19 cellular contexts compared by ENCODE assay signal in genomic region chr11:69110451-69110850, GRCh38. TPM values are rescaled to one million over a fixed set of nuclear protein-coding genes. Genes with fewer than 3 reads are reported as not detected.
DNase-seq lines count a peak whose midpoint lies in the region; ATAC-seq, FAIRE-seq and TF ChIP-seq lines count a peak whose summit lies in the region.
"Had no signal": no experiment of that assay in that cellular context is flagged by ENCODE, and none has a peak within 500 bp of the region (broad histone marks: within the 10 kb centered on the region; RNA-seq: fewer than 3 reads in every experiment).

No MANE protein-coding gene starts in this region.

- peaks cover 5% of the 10 kb centered on the region for H3K4me1 Mint-ChIP-seq in endothelial cell (ENCODE audit: unreplicated experiment)
- H3K4me1 Mint-ChIP-seq: GM23338 had no signal

- TF ChIP-seq CTCF in HEK293 (tag by site-specific recombination; IDR thresholded peaks at IDR 0.05): no peak
- no peak for TF ChIP-seq CTCF in GM12878 (IDR thresholded peaks at IDR 0.05 in 2 of 3, conservative IDR thresholded peaks at IDR 0.05 in 1 of 3; ENCODE audit: control insufficient read depth in 2 of 3, extremely low read depth in 1 of 3, insufficient read depth in 1 of 3, low read depth in 3 of 3, low read length in 3 of 3)
- TF ChIP-seq CTCF in endothelial cell (IDR thresholded peaks at IDR 0.05; ENCODE audit: unreplicated experiment): no peak
- TF ChIP-seq CTCF in pancreas (IDR thresholded peaks at IDR 0.05): no peak

- peak overlapping the region; percentile 1 for H3K4me3 Mint-ChIP-seq in endothelial cell (ENCODE audit: unreplicated experiment)
- H3K4me3 Mint-ChIP-seq: CD4-positive, alpha-beta T cell; GM23338 had no signal

- ATAC-seq in GM12878 (no peak), pancreas (no peak), GM19455 (IDR thresholded peaks at IDR 0.05; ENCODE audit: unreplicated experiment) (no peak)
- ATAC-seq: GM23338, HCT116, HepG2 had no signal

- no peak for TF ChIP-seq POLR2A in GM12878 (IDR thresholded peaks at IDR 0.05; ENCODE audit: low read depth, low read length)

- H3K79me2 ChIP-seq in GM12878 (ENCODE audit: control insufficient read depth, insufficient read depth, low read length): no peaks in the 10 kb centered on the region

- H3K9me3 ChIP-seq in HEK293 (ENCODE audit: control insufficient read depth, insufficient read depth, low read depth, low read length): no peaks in the 10 kb centered on the region
- no peaks in the 10 kb centered on the region; the same call in 1 of the 3 replicates for H3K9me3 ChIP-seq in GM12878 (replicated peaks; ENCODE audit: control insufficient read depth, insufficient read depth, low read length)
- H3K9me3 ChIP-seq in pancreas: no peaks in the 10 kb centered on the region

- TF ChIP-seq RAD21 in GM12878 (IDR thresholded peaks at IDR 0.05; ENCODE audit: insufficient read depth, low read depth, low read length): no peak

- H3K27me3 ChIP-seq in GM12878 (replicated peaks in 1 of 2; ENCODE audit: control insufficient read depth in 2 of 2, insufficient read depth in 2 of 2, low read length in 1 of 2) (no peaks in the 10 kb centered on the region; a peak in 1 of 4 replicates), pancreas (no peaks in the 10 kb centered on the region)

- SMC1A ChIA-PET in GM12878 (lab: Charles Lee; ENCODE audit: uncharacterized antibody, unreplicated experiment): no interaction called here

- H3K36me3 ChIP-seq in HEK293 (ENCODE audit: control insufficient read depth in 2 of 2, insufficient read depth in 1 of 2, low read length in 2 of 2): no peaks in the 10 kb centered on the region
- no peaks in the 10 kb centered on the region for H3K36me3 ChIP-seq in GM12878 (ENCODE audit: control insufficient read depth in 2 of 2, insufficient read depth in 2 of 2, low read length in 1 of 2)
- H3K36me3 ChIP-seq in pancreas: no peaks in the 10 kb centered on the region

- DNase-seq in GM12878 (ENCODE audit: low read depth, low spot score) (no peak), endothelial cell (ENCODE audit: low spot score) (no peak), pancreas (no peak), COLO829 (ENCODE audit: low spot score) (no peak)
- DNase-seq: ACHN; CD4-positive, alpha-beta T cell; DMS153; DMS79; GDM1 had no signal

- RAD21 ChIA-PET in GM12878 (lab: Charles Lee; ENCODE audit: unreplicated experiment): no interaction called here

- no peak overlapping the region for H3K4me2 ChIP-seq in GM12878 (ENCODE audit: control insufficient read depth, insufficient read depth)
- H3K4me2 ChIP-seq: GM23338, KMS-11 had no signal

- no peak overlapping the region for H2AFZ ChIP-seq in GM12878 (ENCODE audit: control insufficient read depth, low read depth, low read length)
- H2AFZ ChIP-seq: GM23338 had no signal

- CTCF ChIA-PET in HEK293 (lab: Yijun Ruan, JAX) (interaction anchor here (1.1 kb wide), 1 partner anchor 20 kb away, joined by 3 read pairs; no protein-coding TSS in a partner anchor), GM12878 (lab: Yijun Ruan, JAX) (interaction anchor here (1.4 kb wide), 1 partner anchor 560 kb away, joined by 6 read pairs; no protein-coding TSS in a partner anchor)

- no peaks in the 10 kb centered on the region for H3K4me1 ChIP-seq in HEK293 (ENCODE audit: control insufficient read depth, insufficient read depth, low read length)
- H3K4me1 ChIP-seq in GM12878 (ENCODE audit: control insufficient read depth, insufficient read depth, low read length): no peaks in the 10 kb centered on the region
- H3K4me1 ChIP-seq in pancreas: peaks cover 0 to 10% (median 8%) of the 10 kb centered on the region in 3 donors

- no peak for TF ChIP-seq EP300 in GM12878 (IDR thresholded peaks at IDR 0.05; ENCODE audit: borderline replicate concordance in 1 of 2, control insufficient read depth in 1 of 2, low read depth in 2 of 2, low read length in 2 of 2)

- no peak overlapping the region for H3K27ac Mint-ChIP-seq in endothelial cell (ENCODE audit: unreplicated experiment)
- H3K27ac Mint-ChIP-seq: CD4-positive, alpha-beta T cell; GM23338 had no signal

- H4K20me1 ChIP-seq in GM12878 (ENCODE audit: control insufficient read depth, insufficient read depth): no peaks in the 10 kb centered on the region

- H3K36me3 Mint-ChIP-seq in endothelial cell (ENCODE audit: low read depth, unreplicated experiment): peaks cover 9% of the 10 kb centered on the region

- BruUV-seq in GM12878 (replicated peaks; lab: Mats Ljungman, UMichigan): no TSS peak

- H3K27me3 Mint-ChIP-seq in endothelial cell (ENCODE audit: unreplicated experiment): peaks cover 11% of the 10 kb centered on the region
- H3K27me3 Mint-ChIP-seq: CD4-positive, alpha-beta T cell had no signal

- H3K9me3 Mint-ChIP-seq in endothelial cell (ENCODE audit: unreplicated experiment): no peaks in the 10 kb centered on the region
- H3K9me3 Mint-ChIP-seq: CD4-positive, alpha-beta T cell had no signal

- H3K4me3 ChIP-seq in HEK293 (ENCODE audit: low read depth, low read length) (no peak overlapping the region), GM12878 (no peak overlapping the region), pancreas (no peak overlapping the region)
- H3K4me3 ChIP-seq: GM23338 had no signal

- H3K27ac ChIP-seq in HEK293 (ENCODE audit: extremely low read depth, low read depth, low read length) (no peak overlapping the region), GM12878 (ENCODE audit: control insufficient read depth, insufficient read depth) (no peak overlapping the region), pancreas (no peak overlapping the region)
- H3K27ac ChIP-seq: C4-2B, KMS-11 had no signal

- intact Hi-C loops in GM12878 (cut with micrococcal nuclease; ENCODE audit: unreplicated experiment) (no loop called here), pancreas (cut with DNase I) (no loop called here)

- 73% methylated on average over 6 of the region's 6 CpGs for WGBS in GM12878 (ENCODE audit: insufficient coverage, insufficient replicate concordance, low lambda C conversion rate, missing lambda C conversion rate)
- WGBS in pancreas, 2 donors: 87 to 92% methylated on average over 6 of the region's 6 CpGs

- in situ Hi-C loops in GM12878 (cut with MboI): no loop called here

- no peak overlapping the region for H3K9ac ChIP-seq in GM12878 (ENCODE audit: control insufficient read depth, insufficient read depth, low read length)
- H3K9ac ChIP-seq: KMS-11 had no signal

- POLR2A ChIA-PET in HEK293 (lab: Yijun Ruan, JAX) (no interaction called here), GM12878 (lab: Charles Lee) (no interaction called here)

- FAIRE-seq in GM12878 (lab: Jason Lieb, UNC) (peak; percentile 47), pancreas (lab: Jason Lieb, UNC) (no peak)
- FAIRE-seq: A204.1, GM19239, HepG2 had no signal

TF ChIP-seq in HEK293, 187 proteins besides CTCF, POLR2A, EP300 and RAD21:
- peak; percentile 96 for TF ChIP-seq ZNF366 (tag by site-specific recombination; conservative IDR thresholded peaks at IDR 0.05)
- peak; percentile 98 for TF ChIP-seq ZBTB17 (tag by site-specific recombination; IDR thresholded peaks at IDR 0.05)
- TF ChIP-seq ZNF529 (tag by site-specific recombination; IDR thresholded peaks at IDR 0.05; ENCODE audit: insufficient replicate concordance): no peak

TF ChIP-seq in GM12878, 131 proteins besides CTCF, POLR2A, EP300 and RAD21:
- no peak for TF ChIP-seq NR2F1 (conservative IDR thresholded peaks at IDR 0.05)
- no peak for TF ChIP-seq CHD1 (IDR thresholded peaks at IDR 0.05; ENCODE audit: low read depth, low read length)
- no peak for TF ChIP-seq ZZZ3 (IDR thresholded peaks at IDR 0.05; ENCODE audit: control insufficient read depth, insufficient read length, low read depth)

RNA-seq across cellular contexts. Expression of gene SMIM38, which starts 45.3 kb away (rescaled TPM):
- 43.8 and 47.7 TPM in 2 replicates for total RNA-seq in GM12878 (2013; cell fraction: nucleolus; rRNA removed)
- total RNA-seq in GM12878 (2014; rRNA removed): 3.8 and 5.3 TPM in 2 replicates
- 1.8 and 2.1 TPM in 2 replicates for total RNA-seq in GM12878 (2014; rRNA removed; fragmentation: Illumina TruSeq; extraction: Trizol)
- total RNA-seq in GM12878 (2021): 2.8 and 3.5 TPM in 2 replicates
- 2.6 TPM for polyA plus RNA-seq in GM12878 (2011; ENCODE audit: low read depth)
- 3.1 and 5.0 TPM in 2 replicates for polyA plus RNA-seq in GM12878 (2011; rRNA removed)
- 6.9 and 8.4 TPM in 2 replicates for polyA plus RNA-seq in GM12878 (2011; cell fraction: cytosol; rRNA removed)
- 11.2 and 17.9 TPM in 2 replicates for polyA plus RNA-seq in GM12878 (2011; cell fraction: nucleus; rRNA removed)
- 4.0 and 5.9 TPM in 2 replicates for polyA plus RNA-seq in GM12878 (2012)
- polyA plus RNA-seq in GM12878 (2014; fragmentation: Illumina TruSeq; extraction: Trizol): 0.95 and 1.4 TPM in 2 replicates
- polyA plus RNA-seq in GM12878 (2014; fragmentation: Nextera tagmentation; extraction: Ambion mirVana): under 1 TPM in 1 of 2 experiments, not detected in 1; 0.15 TPM
- polyA plus RNA-seq in GM12878 (2014; rRNA removed): 4.0 and 4.3 TPM in 2 replicates
- under 1 TPM; 0.21 to 0.63 TPM for polyA plus RNA-seq in GM12878 (2016; fragmentation: Nextera tagmentation; extraction: Ambion mirVana)
- polyA minus RNA-seq in GM12878 (2011; rRNA and poly(A)+ RNA removed): 7.4 and 15.5 TPM in 2 replicates
- polyA minus RNA-seq in GM12878 (2011; cell fraction: cytosol; rRNA and poly(A)+ RNA removed): 2.7 and 4.4 TPM in 2 replicates
- 7.4 and 7.9 TPM in 2 replicates for polyA minus RNA-seq in GM12878 (2011; cell fraction: nucleus; rRNA and poly(A)+ RNA removed)
- not detected for total RNA-seq in endothelial cell (ENCODE audit: unreplicated experiment)
- 1 to 10 TPM in 3 of 6 donors, under 1 TPM in 3; 0.47 to 6.2 (median 1.2) TPM for total RNA-seq in pancreas
- 1 to 10 TPM in 1 of 2 donors, under 1 TPM in 1; 0.33 to 1.5 TPM for polyA plus RNA-seq in pancreas
- total RNA-seq: Daoy had no signal
- polyA plus RNA-seq: GM23338 had no signal
